27 cellular contexts compared by ENCODE assay signal in the genomic region with DNA sequence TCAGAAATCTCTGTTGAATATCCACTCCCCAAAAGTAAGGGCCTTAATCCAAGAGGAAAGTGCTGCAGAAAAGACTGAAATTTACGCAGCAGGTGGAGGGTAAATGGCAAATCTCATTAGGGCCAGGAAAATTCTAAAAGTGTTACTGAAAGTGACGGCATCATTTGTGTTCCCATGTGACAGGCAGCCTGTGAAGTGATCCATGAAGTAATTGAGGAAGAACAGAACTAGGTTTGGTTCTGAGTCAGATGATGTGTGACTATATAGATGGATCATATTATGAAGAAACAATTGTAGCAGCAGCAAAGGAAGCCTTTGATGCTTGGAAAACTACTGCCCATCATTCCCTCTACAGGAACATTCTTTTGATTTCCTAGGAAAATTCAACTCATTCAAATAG.
"Had no signal": no experiment of that assay in that cellular context is flagged by ENCODE, and none has a peak within 500 bp of the region (broad histone marks: within the 10 kb centered on the region; RNA-seq: fewer than 3 reads in every experiment).

No MANE protein-coding gene starts in this region.

- H3K4me1 ChIP-seq: breast epithelium, esophagus squamous epithelium, right atrium auricular region, suprapubic skin, transverse colon had no signal

- H3K4me3 Mint-ChIP-seq: activated CD4-positive, alpha-beta T cell treated with anti-CD3 and anti-CD28 coated beads, Interleukin-2, amount 10 ng/mL, durations not matched to agents 7 days and 5 days; activated CD8-positive, alpha-beta T cell treated with anti-CD3 and anti-CD28 coated beads, Interleukin-2, amount 10 ng/mL, durations not matched to agents 7 days and 5 days; activated naive CD4-positive, alpha-beta T cell treated with anti-CD3 and anti-CD28 coated beads, Interleukin-2, amount 10 ng/mL, durations not matched to agents 7 days and 5 days; activated naive CD8-positive, alpha-beta T cell treated with anti-CD3 and anti-CD28 coated beads, Interleukin-2, amount 50 U/mL, for 24 hours; activated T-cell treated with anti-CD3 and anti-CD28 coated beads, Interleukin-2, amount 50 U/mL, for 24 hours; nephron progenitor cell; stimulated activated naive CD8-positive, alpha-beta T cell treated with anti-CD3 and anti-CD28 coated beads, Interleukin-15, Interleukin-2, amounts not matched to agents 100 ng/mL and 50 ng/mL, for 24 hours; T-helper 1 cell treated with Interleukin-12 subunit alpha and Interleukin-12 subunit beta and Interleukin-4 antibody, amounts not matched to agents 30 μg/mL and 1 μg/mL, for 36 hours had no signal

- H3K4me1 Mint-ChIP-seq: activated CD4-positive, alpha-beta T cell treated with anti-CD3 and anti-CD28 coated beads, Interleukin-2, amount 10 ng/mL, durations not matched to agents 7 days and 5 days; activated naive CD4-positive, alpha-beta T cell treated with anti-CD3 and anti-CD28 coated beads, Interleukin-2, amount 10 ng/mL, durations not matched to agents 7 days and 5 days; activated naive CD8-positive, alpha-beta T cell treated with anti-CD3 and anti-CD28 coated beads, Interleukin-2, amount 50 U/mL, for 24 hours; nephron progenitor cell had no signal

- H3K9me3 Mint-ChIP-seq: activated CD4-positive, alpha-beta T cell treated with anti-CD3 and anti-CD28 coated beads, Interleukin-2, amount 10 ng/mL, durations not matched to agents 7 days and 5 days; activated naive CD4-positive, alpha-beta T cell treated with anti-CD3 and anti-CD28 coated beads, Interleukin-2, amount 10 ng/mL, durations not matched to agents 7 days and 5 days; activated T-cell treated with anti-CD3 and anti-CD28 coated beads, Interleukin-2, amount 50 U/mL, for 24 hours; T-helper 1 cell treated with Interleukin-12 subunit alpha and Interleukin-12 subunit beta and Interleukin-4 antibody, amounts not matched to agents 30 μg/mL and 1 μg/mL, for 36 hours had no signal

- DNase-seq: activated CD4-positive, alpha-beta T cell treated with anti-CD3 and anti-CD28 coated beads, Interleukin-2, amount 10 ng/mL, durations not matched to agents 7 days and 5 days; activated CD8-positive, alpha-beta T cell treated with anti-CD3 and anti-CD28 coated beads, Interleukin-2, amount 10 ng/mL, durations not matched to agents 7 days and 5 days; activated effector memory CD4-positive, alpha-beta T cell treated with Interleukin-2 at 50 U/mL for 16 hours; activated naive CD4-positive, alpha-beta T cell treated with anti-CD3 and anti-CD28 coated beads, Interleukin-2, amount 10 ng/mL, durations not matched to agents 7 days and 5 days; activated naive CD8-positive, alpha-beta T cell treated with anti-CD3 and anti-CD28 coated beads, Interleukin-2, amount 50 U/mL, for 24 hours; activated T-cell treated with anti-CD3 and anti-CD28 coated beads, Interleukin-2, amount 50 U/mL, for 24 hours; cerebellar nuclear complex; cortex of kidney; effector CD4-positive, alpha-beta T cell; esophagus squamous epithelium; hippocampal formation; mammary epithelial cell; nephron progenitor cell; nucleus accumbens; stimulated activated CD4-positive, alpha-beta T cell treated with anti-CD3 and anti-CD28 coated beads, Interleukin-12 subunit alpha, Interleukin-12 subunit beta, amount 100 ng/mL, for 4 hours; stimulated activated CD4-positive, alpha-beta T cell treated with anti-CD3 and anti-CD28 coated beads, Interleukin-1b, Interleukin-23, amount 100 ng/mL, for 48 hours; transverse colon had no signal

- H3K9me3 ChIP-seq: breast epithelium, esophagus squamous epithelium, right atrium auricular region, suprapubic skin, transverse colon had no signal

- FAIRE-seq: astrocyte, islet of Langerhans had no signal

- H3K27ac ChIP-seq: breast epithelium, esophagus squamous epithelium, right atrium auricular region, suprapubic skin, transverse colon had no signal

- H3K36me3 ChIP-seq: breast epithelium, esophagus squamous epithelium, right atrium auricular region, suprapubic skin, transverse colon had no signal

- H3K27ac Mint-ChIP-seq: activated CD4-positive, alpha-beta T cell treated with anti-CD3 and anti-CD28 coated beads, Interleukin-2, amount 10 ng/mL, durations not matched to agents 7 days and 5 days; activated CD8-positive, alpha-beta T cell treated with anti-CD3 and anti-CD28 coated beads, Interleukin-2, amount 10 ng/mL, durations not matched to agents 7 days and 5 days; activated naive CD4-positive, alpha-beta T cell treated with anti-CD3 and anti-CD28 coated beads, Interleukin-2, amount 10 ng/mL, durations not matched to agents 7 days and 5 days; activated naive CD8-positive, alpha-beta T cell treated with anti-CD3 and anti-CD28 coated beads, Interleukin-2, amount 50 U/mL, for 24 hours; activated T-cell treated with anti-CD3 and anti-CD28 coated beads, Interleukin-2, amount 50 U/mL, for 24 hours; nephron progenitor cell; progenitor cell of endocrine pancreas; stimulated activated naive CD8-positive, alpha-beta T cell treated with anti-CD3 and anti-CD28 coated beads, Interleukin-15, Interleukin-2, amounts not matched to agents 100 ng/mL and 50 ng/mL, for 24 hours; T-helper 1 cell treated with Interleukin-12 subunit alpha and Interleukin-12 subunit beta and Interleukin-4 antibody, amounts not matched to agents 30 μg/mL and 1 μg/mL, for 36 hours had no signal

- H3K36me3 Mint-ChIP-seq: activated naive CD4-positive, alpha-beta T cell treated with anti-CD3 and anti-CD28 coated beads, Interleukin-2, amount 10 ng/mL, durations not matched to agents 7 days and 5 days had no signal

- H3K27me3 ChIP-seq: breast epithelium, esophagus squamous epithelium, right atrium auricular region, suprapubic skin, transverse colon had no signal

- H3K27me3 Mint-ChIP-seq: activated naive CD4-positive, alpha-beta T cell treated with anti-CD3 and anti-CD28 coated beads, Interleukin-2, amount 10 ng/mL, durations not matched to agents 7 days and 5 days; progenitor cell of endocrine pancreas; stimulated activated naive CD8-positive, alpha-beta T cell treated with anti-CD3 and anti-CD28 coated beads, Interleukin-15, Interleukin-2, amounts not matched to agents 100 ng/mL and 50 ng/mL, for 24 hours had no signal

- ATAC-seq: activated CD4-positive, CD25-positive, alpha-beta regulatory T cell treated with anti-CD3 and anti-CD28 coated beads, Interleukin-2, amount 50 U/mL, for 24 hours; activated CD8-positive, alpha-beta T cell treated with anti-CD3 and anti-CD28 coated beads, Interleukin-2, amount 10 ng/mL, durations not matched to agents 7 days and 5 days; activated naive CD8-positive, alpha-beta T cell treated with anti-CD3 and anti-CD28 coated beads, Interleukin-2, amount 50 U/mL, for 24 hours; left lobe of liver had no signal

- H3K4me3 ChIP-seq: breast epithelium, esophagus squamous epithelium, right atrium auricular region, suprapubic skin, transverse colon had no signal
